Comparison of ENCODE assay signal across 2 cellular contexts in genomic region chr1:26783646-26784022, GRCh38.
TF ChIP-seq lines count a peak whose summit lies in the region.

No MANE protein-coding gene starts in this region.

TF ChIP-seq in HEK293, 187 proteins besides CTCF, POLR2A, EP300 and RAD21:
- no peak for TF ChIP-seq ZFP69B (tag by site-specific recombination; IDR thresholded peaks at IDR 0.05)
- 0 out of 2 replicates have a peak, but pooled peaks have one; percentile 28 for TF ChIP-seq ZFP3 (tag by site-specific recombination; IDR thresholded peaks at IDR 0.05; ENCODE audit: low read depth)
TF ChIP-seq in HEK293: peak in this region for 1.

TF ChIP-seq in HepG2, 621 proteins besides CTCF, POLR2A, EP300 and RAD21:
- TF ChIP-seq TARDBP (CRISPR knock-in tag; IDR thresholded peaks at IDR 0.05), result no peak
- no peak for TF ChIP-seq MED8 (CRISPR knock-in tag; IDR thresholded peaks at IDR 0.05; ENCODE audit: insufficient replicate concordance)
- no peak for TF ChIP-seq ZSCAN31 (CRISPR knock-in tag; IDR thresholded peaks at IDR 0.05; ENCODE audit: low read depth)
- no peak for TF ChIP-seq ATF6 (CRISPR knock-in tag; conservative IDR thresholded peaks at IDR 0.05)
- TF ChIP-seq ZNF703 (CRISPR knock-in tag; IDR thresholded peaks at IDR 0.05; ENCODE audit: borderline replicate concordance), result no peak
- no peak for TF ChIP-seq ZNF644 (CRISPR knock-in tag; IDR thresholded peaks at IDR 0.05; ENCODE audit: low read depth)
- TF ChIP-seq, protein P1, sequence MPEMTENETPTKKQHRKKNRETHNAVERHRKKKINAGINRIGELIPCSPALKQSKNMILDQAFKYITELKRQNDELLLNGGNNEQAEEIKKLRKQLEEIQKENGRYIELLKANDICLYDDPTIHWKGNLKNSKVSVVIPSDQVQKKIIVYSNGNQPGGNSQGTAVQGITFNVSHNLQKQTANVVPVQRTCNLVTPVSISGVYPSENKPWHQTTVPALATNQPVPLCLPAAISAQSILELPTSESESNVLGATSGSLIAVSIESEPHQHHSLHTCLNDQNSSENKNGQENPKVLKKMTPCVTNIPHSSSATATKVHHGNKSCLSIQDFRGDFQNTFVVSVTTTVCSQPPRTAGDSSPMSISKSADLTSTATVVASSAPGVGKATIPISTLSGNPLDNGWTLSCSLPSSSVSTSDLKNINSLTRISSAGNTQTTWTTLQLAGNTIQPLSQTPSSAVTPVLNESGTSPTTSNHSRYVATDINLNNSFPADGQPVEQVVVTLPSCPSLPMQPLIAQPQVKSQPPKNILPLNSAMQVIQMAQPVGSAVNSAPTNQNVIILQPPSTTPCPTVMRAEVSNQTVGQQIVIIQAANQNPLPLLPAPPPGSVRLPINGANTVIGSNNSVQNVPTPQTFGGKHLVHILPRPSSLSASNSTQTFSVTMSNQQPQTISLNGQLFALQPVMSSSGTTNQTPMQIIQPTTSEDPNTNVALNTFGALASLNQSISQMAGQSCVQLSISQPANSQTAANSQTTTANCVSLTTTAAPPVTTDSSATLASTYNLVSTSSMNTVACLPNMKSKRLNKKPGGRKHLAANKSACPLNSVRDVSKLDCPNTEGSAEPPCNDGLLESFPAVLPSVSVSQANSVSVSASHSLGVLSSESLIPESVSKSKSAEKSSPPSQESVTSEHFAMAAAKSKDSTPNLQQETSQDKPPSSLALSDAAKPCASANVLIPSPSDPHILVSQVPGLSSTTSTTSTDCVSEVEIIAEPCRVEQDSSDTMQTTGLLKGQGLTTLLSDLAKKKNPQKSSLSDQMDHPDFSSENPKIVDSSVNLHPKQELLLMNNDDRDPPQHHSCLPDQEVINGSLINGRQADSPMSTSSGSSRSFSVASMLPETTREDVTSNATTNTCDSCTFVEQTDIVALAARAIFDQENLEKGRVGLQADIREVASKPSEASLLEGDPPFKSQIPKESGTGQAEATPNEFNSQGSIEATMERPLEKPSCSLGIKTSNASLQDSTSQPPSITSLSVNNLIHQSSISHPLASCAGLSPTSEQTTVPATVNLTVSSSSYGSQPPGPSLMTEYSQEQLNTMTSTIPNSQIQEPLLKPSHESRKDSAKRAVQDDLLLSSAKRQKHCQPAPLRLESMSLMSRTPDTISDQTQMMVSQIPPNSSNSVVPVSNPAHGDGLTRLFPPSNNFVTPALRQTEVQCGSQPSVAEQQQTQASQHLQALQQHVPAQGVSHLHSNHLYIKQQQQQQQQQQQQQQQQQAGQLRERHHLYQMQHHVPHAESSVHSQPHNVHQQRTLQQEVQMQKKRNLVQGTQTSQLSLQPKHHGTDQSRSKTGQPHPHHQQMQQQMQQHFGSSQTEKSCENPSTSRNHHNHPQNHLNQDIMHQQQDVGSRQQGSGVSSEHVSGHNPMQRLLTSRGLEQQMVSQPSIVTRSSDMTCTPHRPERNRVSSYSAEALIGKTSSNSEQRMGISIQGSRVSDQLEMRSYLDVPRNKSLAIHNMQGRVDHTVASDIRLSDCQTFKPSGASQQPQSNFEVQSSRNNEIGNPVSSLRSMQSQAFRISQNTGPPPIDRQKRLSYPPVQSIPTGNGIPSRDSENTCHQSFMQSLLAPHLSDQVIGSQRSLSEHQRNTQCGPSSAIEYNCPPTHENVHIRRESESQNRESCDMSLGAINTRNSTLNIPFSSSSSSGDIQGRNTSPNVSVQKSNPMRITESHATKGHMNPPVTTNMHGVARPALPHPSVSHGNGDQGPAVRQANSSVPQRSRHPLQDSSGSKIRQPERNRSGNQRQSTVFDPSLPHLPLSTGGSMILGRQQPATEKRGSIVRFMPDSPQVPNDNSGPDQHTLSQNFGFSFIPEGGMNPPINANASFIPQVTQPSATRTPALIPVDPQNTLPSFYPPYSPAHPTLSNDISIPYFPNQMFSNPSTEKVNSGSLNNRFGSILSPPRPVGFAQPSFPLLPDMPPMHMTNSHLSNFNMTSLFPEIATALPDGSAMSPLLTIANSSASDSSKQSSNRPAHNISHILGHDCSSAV (CRISPR knock-in tag; IDR thresholded peaks at IDR 0.05; ENCODE audit: borderline replicate concordance), result no peak
